Comparison of ENCODE assay signal across 1 cellular context in the genomic region with DNA sequence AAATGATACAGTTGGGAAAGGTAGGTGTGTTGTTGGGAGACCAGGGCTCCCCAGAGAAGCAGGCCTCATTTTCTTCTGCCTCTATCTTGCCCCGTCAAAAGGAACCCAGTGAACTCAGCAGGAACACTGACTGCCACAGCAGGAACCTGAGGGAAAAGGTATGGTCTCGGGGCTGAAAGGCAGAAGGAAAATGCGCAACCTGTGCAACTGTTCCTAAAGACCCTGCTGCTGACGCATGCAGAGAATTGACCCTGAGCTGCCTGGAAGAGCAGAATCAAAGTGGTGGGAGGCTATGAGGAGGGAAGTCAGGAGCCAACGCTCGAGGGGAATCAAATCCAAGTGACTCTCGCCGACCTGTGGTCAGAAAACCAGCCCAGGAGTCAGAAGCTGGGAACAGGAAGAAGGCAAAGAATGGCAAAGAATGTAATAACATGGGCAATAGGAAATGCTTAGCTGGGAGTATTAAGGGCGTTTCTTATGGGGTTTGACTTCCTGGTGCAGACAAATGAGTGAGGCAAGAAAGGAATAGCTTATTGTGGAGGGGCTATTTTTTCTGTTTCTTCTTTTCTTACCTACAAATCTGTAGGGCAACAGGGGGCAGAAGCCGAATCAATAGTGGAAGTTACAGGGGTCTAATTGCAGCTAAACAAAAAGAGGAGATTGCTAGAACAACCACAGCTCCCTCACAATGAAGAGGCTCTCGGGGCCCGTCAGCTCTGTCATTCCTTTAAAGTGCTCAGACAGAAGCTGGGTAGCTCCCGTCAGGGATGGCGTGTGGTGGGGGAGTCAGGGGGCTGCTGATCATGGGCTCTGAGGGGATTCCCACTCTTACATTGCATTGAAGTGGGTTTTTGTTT.
TF ChIP-seq lines count a peak whose summit lies in the region.

No MANE protein-coding gene starts in this region.

TF ChIP-seq in HepG2, 621 proteins besides CTCF, POLR2A, EP300 and RAD21 (continued from another document and continues in another):
- TF ChIP-seq, protein P1, sequence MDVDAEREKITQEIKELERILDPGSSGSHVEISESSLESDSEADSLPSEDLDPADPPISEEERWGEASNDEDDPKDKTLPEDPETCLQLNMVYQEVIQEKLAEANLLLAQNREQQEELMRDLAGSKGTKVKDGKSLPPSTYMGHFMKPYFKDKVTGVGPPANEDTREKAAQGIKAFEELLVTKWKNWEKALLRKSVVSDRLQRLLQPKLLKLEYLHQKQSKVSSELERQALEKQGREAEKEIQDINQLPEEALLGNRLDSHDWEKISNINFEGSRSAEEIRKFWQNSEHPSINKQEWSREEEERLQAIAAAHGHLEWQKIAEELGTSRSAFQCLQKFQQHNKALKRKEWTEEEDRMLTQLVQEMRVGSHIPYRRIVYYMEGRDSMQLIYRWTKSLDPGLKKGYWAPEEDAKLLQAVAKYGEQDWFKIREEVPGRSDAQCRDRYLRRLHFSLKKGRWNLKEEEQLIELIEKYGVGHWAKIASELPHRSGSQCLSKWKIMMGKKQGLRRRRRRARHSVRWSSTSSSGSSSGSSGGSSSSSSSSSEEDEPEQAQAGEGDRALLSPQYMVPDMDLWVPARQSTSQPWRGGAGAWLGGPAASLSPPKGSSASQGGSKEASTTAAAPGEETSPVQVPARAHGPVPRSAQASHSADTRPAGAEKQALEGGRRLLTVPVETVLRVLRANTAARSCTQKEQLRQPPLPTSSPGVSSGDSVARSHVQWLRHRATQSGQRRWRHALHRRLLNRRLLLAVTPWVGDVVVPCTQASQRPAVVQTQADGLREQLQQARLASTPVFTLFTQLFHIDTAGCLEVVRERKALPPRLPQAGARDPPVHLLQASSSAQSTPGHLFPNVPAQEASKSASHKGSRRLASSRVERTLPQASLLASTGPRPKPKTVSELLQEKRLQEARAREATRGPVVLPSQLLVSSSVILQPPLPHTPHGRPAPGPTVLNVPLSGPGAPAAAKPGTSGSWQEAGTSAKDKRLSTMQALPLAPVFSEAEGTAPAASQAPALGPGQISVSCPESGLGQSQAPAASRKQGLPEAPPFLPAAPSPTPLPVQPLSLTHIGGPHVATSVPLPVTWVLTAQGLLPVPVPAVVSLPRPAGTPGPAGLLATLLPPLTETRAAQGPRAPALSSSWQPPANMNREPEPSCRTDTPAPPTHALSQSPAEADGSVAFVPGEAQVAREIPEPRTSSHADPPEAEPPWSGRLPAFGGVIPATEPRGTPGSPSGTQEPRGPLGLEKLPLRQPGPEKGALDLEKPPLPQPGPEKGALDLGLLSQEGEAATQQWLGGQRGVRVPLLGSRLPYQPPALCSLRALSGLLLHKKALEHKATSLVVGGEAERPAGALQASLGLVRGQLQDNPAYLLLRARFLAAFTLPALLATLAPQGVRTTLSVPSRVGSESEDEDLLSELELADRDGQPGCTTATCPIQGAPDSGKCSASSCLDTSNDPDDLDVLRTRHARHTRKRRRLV (CRISPR knock-in tag; IDR thresholded peaks at IDR 0.05), result 0 out of 2 replicates have a peak, but pooled peaks have one; percentile 30
- TF ChIP-seq PAX8 (CRISPR knock-in tag; IDR thresholded peaks at IDR 0.05; ENCODE audit: borderline replicate concordance) (no peak), CBFB (CRISPR knock-in tag; IDR thresholded peaks at IDR 0.05) (no peak), MBNL3 (CRISPR knock-in tag; conservative IDR thresholded peaks at IDR 0.05) (no peak), HIVEP1 (CRISPR knock-in tag; IDR thresholded peaks at IDR 0.05) (no peak), KLF11 (CRISPR knock-in tag; IDR thresholded peaks at IDR 0.05) (no peak), NFATC3 (CRISPR knock-in tag; IDR thresholded peaks at IDR 0.05) (0 out of 2 replicates have a peak, but pooled peaks have one; percentile 43), SMAD3 (CRISPR knock-in tag; IDR thresholded peaks at IDR 0.05) (no peak), RERE (CRISPR knock-in tag; IDR thresholded peaks at IDR 0.05; ENCODE audit: low read depth) (no peak), ZBTB20 (CRISPR knock-in tag; IDR thresholded peaks at IDR 0.05; ENCODE audit: borderline replicate concordance, low read depth) (no peak), CBX2 (IDR thresholded peaks at IDR 0.05; ENCODE audit: low read depth, low read length) (no peak), CBX2 (CRISPR knock-in tag; IDR thresholded peaks at IDR 0.05; ENCODE audit: low read depth) (no peak), ZNF598 (CRISPR knock-in tag; IDR thresholded peaks at IDR 0.05; ENCODE audit: borderline replicate concordance) (0 out of 2 replicates have a peak, but pooled peaks have one; percentile 43), ZNF234 (CRISPR knock-in tag; conservative IDR thresholded peaks at IDR 0.05) (peak; percentile 31; the same call in 1 of the 2 replicates), ZNF121 (CRISPR knock-in tag; IDR thresholded peaks at IDR 0.05) (no peak), IKZF4 (CRISPR knock-in tag; IDR thresholded peaks at IDR 0.05; ENCODE audit: borderline replicate concordance, low read depth, not compliant biosample characterization) (no peak), ZNF10 (CRISPR knock-in tag; IDR thresholded peaks at IDR 0.05; ENCODE audit: borderline replicate concordance, low read depth) (no peak), ZNF678 (CRISPR knock-in tag; IDR thresholded peaks at IDR 0.05) (no peak), ZSCAN20 (CRISPR knock-in tag; IDR thresholded peaks at IDR 0.05; ENCODE audit: borderline replicate concordance) (no peak), CHCHD3 (CRISPR knock-in tag; IDR thresholded peaks at IDR 0.05) (no peak), KDM6A (CRISPR knock-in tag; IDR thresholded peaks at IDR 0.05; ENCODE audit: low read depth) (0 out of 2 replicates have a peak, but pooled peaks have one; percentile 1), ZMYM3 (CRISPR knock-in tag; IDR thresholded peaks at IDR 0.05) (peak; percentile 43)
- TF ChIP-seq, protein P2, sequence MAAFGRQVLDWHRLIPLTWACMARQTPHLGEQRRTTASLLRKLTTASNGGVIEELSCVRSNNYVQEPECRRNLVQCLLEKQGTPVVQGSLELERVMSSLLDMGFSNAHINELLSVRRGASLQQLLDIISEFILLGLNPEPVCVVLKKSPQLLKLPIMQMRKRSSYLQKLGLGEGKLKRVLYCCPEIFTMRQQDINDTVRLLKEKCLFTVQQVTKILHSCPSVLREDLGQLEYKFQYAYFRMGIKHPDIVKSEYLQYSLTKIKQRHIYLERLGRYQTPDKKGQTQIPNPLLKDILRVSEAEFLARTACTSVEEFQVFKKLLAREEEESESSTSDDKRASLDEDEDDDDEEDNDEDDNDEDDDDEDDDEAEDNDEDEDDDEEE (CRISPR knock-in tag; IDR thresholded peaks at IDR 0.05), result no peak
- TF ChIP-seq, protein P3, sequence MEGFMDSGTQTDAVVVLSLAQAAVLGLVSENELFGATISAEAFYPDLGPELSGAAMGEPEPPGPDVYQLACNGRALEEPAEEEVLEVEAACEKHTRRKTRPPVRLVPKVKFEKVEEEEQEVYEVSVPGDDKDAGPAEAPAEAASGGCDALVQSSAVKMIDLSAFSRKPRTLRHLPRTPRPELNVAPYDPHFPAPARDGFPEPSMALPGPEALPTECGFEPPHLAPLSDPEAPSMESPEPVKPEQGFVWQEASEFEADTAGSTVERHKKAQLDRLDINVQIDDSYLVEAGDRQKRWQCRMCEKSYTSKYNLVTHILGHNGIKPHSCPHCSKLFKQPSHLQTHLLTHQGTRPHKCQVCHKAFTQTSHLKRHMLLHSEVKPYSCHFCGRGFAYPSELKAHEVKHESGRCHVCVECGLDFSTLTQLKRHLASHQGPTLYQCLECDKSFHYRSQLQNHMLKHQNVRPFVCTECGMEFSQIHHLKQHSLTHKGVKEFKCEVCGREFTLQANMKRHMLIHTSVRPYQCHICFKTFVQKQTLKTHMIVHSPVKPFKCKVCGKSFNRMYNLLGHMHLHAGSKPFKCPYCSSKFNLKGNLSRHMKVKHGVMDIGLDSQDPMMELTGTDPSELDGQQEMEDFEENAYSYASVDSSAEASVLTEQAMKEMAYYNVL (CRISPR knock-in tag; IDR thresholded peaks at IDR 0.05; ENCODE audit: borderline replicate concordance), result 0 out of 2 replicates have a peak, but pooled peaks have one; percentile 13
- TF ChIP-seq, protein P4, sequence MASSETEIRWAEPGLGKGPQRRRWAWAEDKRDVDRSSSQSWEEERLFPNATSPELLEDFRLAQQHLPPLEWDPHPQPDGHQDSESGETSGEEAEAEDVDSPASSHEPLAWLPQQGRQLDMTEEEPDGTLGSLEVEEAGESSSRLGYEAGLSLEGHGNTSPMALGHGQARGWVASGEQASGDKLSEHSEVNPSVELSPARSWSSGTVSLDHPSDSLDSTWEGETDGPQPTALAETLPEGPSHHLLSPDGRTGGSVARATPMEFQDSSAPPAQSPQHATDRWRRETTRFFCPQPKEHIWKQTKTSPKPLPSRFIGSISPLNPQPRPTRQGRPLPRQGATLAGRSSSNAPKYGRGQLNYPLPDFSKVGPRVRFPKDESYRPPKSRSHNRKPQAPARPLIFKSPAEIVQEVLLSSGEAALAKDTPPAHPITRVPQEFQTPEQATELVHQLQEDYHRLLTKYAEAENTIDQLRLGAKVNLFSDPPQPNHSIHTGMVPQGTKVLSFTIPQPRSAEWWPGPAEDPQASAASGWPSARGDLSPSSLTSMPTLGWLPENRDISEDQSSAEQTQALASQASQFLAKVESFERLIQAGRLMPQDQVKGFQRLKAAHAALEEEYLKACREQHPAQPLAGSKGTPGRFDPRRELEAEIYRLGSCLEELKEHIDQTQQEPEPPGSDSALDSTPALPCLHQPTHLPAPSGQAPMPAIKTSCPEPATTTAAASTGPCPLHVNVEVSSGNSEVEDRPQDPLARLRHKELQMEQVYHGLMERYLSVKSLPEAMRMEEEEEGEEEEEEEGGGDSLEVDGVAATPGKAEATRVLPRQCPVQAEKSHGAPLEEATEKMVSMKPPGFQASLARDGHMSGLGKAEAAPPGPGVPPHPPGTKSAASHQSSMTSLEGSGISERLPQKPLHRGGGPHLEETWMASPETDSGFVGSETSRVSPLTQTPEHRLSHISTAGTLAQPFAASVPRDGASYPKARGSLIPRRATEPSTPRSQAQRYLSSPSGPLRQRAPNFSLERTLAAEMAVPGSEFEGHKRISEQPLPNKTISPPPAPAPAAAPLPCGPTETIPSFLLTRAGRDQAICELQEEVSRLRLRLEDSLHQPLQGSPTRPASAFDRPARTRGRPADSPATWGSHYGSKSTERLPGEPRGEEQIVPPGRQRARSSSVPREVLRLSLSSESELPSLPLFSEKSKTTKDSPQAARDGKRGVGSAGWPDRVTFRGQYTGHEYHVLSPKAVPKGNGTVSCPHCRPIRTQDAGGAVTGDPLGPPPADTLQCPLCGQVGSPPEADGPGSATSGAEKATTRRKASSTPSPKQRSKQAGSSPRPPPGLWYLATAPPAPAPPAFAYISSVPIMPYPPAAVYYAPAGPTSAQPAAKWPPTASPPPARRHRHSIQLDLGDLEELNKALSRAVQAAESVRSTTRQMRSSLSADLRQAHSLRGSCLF (CRISPR knock-in tag; IDR thresholded peaks at IDR 0.05; ENCODE audit: borderline replicate concordance), result no peak
- TF ChIP-seq, protein P5, sequence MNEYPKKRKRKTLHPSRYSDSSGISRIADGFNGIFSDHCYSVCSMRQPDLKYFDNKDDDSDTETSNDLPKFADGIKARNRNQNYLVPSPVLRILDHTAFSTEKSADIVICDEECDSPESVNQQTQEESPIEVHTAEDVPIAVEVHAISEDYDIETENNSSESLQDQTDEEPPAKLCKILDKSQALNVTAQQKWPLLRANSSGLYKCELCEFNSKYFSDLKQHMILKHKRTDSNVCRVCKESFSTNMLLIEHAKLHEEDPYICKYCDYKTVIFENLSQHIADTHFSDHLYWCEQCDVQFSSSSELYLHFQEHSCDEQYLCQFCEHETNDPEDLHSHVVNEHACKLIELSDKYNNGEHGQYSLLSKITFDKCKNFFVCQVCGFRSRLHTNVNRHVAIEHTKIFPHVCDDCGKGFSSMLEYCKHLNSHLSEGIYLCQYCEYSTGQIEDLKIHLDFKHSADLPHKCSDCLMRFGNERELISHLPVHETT (CRISPR knock-in tag; conservative IDR thresholded peaks at IDR 0.05), result no peak
- TF ChIP-seq, protein P6, sequence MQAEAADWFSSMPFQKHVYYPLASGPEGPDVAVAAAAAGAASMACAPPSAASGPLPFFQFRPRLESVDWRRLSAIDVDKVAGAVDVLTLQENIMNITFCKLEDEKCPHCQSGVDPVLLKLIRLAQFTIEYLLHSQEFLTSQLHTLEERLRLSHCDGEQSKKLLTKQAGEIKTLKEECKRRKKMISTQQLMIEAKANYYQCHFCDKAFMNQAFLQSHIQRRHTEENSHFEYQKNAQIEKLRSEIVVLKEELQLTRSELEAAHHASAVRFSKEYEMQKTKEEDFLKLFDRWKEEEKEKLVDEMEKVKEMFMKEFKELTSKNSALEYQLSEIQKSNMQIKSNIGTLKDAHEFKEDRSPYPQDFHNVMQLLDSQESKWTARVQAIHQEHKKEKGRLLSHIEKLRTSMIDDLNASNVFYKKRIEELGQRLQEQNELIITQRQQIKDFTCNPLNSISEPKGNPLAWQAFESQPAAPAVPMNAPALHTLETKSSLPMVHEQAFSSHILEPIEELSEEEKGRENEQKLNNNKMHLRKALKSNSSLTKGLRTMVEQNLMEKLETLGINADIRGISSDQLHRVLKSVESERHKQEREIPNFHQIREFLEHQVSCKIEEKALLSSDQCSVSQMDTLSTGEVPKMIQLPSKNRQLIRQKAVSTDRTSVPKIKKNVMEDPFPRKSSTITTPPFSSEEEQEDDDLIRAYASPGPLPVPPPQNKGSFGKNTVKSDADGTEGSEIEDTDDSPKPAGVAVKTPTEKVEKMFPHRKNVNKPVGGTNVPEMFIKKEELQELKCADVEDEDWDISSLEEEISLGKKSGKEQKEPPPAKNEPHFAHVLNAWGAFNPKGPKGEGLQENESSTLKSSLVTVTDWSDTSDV (CRISPR knock-in tag; IDR thresholded peaks at IDR 0.05), result no peak
